ENCODE assay signal across 11 cellular contexts in genomic region chr22:37148742-37149665, GRCh38. TPM values are rescaled to one million over a fixed set of nuclear protein-coding genes. Genes with fewer than 3 reads are reported as not detected.
DNase-seq lines count a peak whose midpoint lies in the region; ATAC-seq and TF ChIP-seq lines count a peak whose summit lies in the region.
"Had no signal": no experiment of that assay in that cellular context is flagged by ENCODE, and none has a peak within 500 bp of the region (broad histone marks: within the 10 kb centered on the region; RNA-seq: fewer than 3 reads in every experiment).

No MANE protein-coding gene starts in this region.

- H3K4me1 Mint-ChIP-seq in T-helper 2 cell treated with Interferon-gamma antibody and Interleukin-4, amounts not matched to agents 5 μg/mL and 100 μg/mL, for 36 hours (ENCODE audit: low read depth) = peaks cover 56% of the 10 kb centered on the region

- no peaks in the 10 kb centered on the region for H3K9me3 ChIP-seq in duodenal mucosa (ENCODE audit: control insufficient read depth in 1 of 2, low read length in 2 of 2)
- peaks cover 0 to 8% (median 0%) of the 10 kb centered on the region in 4 donors for H3K9me3 ChIP-seq in stomach

- DNase-seq in T-helper 2 cell treated with Interferon-gamma antibody and Interleukin-4, amounts not matched to agents 5 μg/mL and 100 μg/mL, for 36 hours (ENCODE audit: low spot score) = no peak
- DNase-seq in T-helper 2 cell = no peak
- DNase-seq in stomach = no peak
- no peak for DNase-seq in HUDEP-2 (lab: John Stamatoyannopoulos, UW; ENCODE audit: unreplicated experiment in 76 of 76)
- DNase-seq in NCI-H1048 (lab: John Stamatoyannopoulos, UW) = no peak
- DNase-seq in GM20000 (ENCODE audit: low spot score) = no peak
- DNase-seq: naive B cell, NCI-H748 treated with DMSO at 0.1 percent for 48 hours had no signal

- TF ChIP-seq EP300 in stomach (IDR thresholded peaks at IDR 0.05) = no peak

- H3K36me3 ChIP-seq in duodenal mucosa (ENCODE audit: control insufficient read depth in 1 of 2, insufficient read depth in 2 of 2, low read length in 2 of 2) = no peaks in the 10 kb centered on the region
- no peaks in the 10 kb centered on the region for H3K36me3 ChIP-seq in stomach

- ATAC-seq in HG03097 (IDR thresholded peaks at IDR 0.05; ENCODE audit: low FRiP score, unreplicated experiment) = peak; percentile 12

- H3K4me1 ChIP-seq in duodenal mucosa (ENCODE audit: control insufficient read depth in 1 of 2, insufficient read depth in 2 of 2, low read length in 2 of 2) (no peaks in the 10 kb centered on the region), stomach (peaks cover 0 to 10% (median 4%) of the 10 kb centered on the region in 4 donors)

- H3K4me3 Mint-ChIP-seq in T-helper 2 cell treated with Interferon-gamma antibody and Interleukin-4, amounts not matched to agents 5 μg/mL and 100 μg/mL, for 36 hours = peak overlapping the region; percentile 96
- H3K4me3 Mint-ChIP-seq: naive B cell had no signal

- TF ChIP-seq CTCF in stomach (IDR thresholded peaks at IDR 0.05) = no peak
- no peak for TF ChIP-seq CTCF in GM20000 (IDR thresholded peaks at IDR 0.05; ENCODE audit: extremely low read depth, missing control alignments)

- intact Hi-C loops in stomach (cut with DNase I; ENCODE audit: low total_unique reads) = no loop called here

- peaks cover 41% of the 10 kb centered on the region for H3K36me3 Mint-ChIP-seq in T-helper 2 cell treated with Interferon-gamma antibody and Interleukin-4, amounts not matched to agents 5 μg/mL and 100 μg/mL, for 36 hours (ENCODE audit: low read depth)

- H3K27ac ChIP-seq in duodenal mucosa (ENCODE audit: low read depth, low read length) = no peak overlapping the region
- peak overlapping the region; percentile 22 to 53 (median 25) for H3K27ac ChIP-seq in stomach

- 77 to 83% (median 81%) methylated on average over 15 to 17 of the region's 17 CpGs for WGBS in stomach, 5 donors

- peak overlapping the region; percentile 95 for H3K27ac Mint-ChIP-seq in T-helper 2 cell treated with Interferon-gamma antibody and Interleukin-4, amounts not matched to agents 5 μg/mL and 100 μg/mL, for 36 hours

- H3K27me3 Mint-ChIP-seq in T-helper 2 cell treated with Interferon-gamma antibody and Interleukin-4, amounts not matched to agents 5 μg/mL and 100 μg/mL, for 36 hours (ENCODE audit: low read depth) = no peaks in the 10 kb centered on the region

- H3K9me3 Mint-ChIP-seq in T-helper 2 cell treated with Interferon-gamma antibody and Interleukin-4, amounts not matched to agents 5 μg/mL and 100 μg/mL, for 36 hours = peaks cover 8% of the 10 kb centered on the region

- TF ChIP-seq POLR2A in stomach (IDR thresholded peaks at IDR 0.05) = no peak

- H3K4me3 ChIP-seq in duodenal mucosa (ENCODE audit: low read depth in 1 of 2, low read length in 2 of 2) (peak overlapping the region; percentile 50), stomach (peak overlapping the region; percentile 14 to 37 (median 26))

- H3K27me3 ChIP-seq in duodenal mucosa (ENCODE audit: control insufficient read depth in 1 of 2, insufficient read depth in 2 of 2, low read length in 2 of 2) (no peaks in the 10 kb centered on the region), stomach (peaks cover 0 to 46% (median 4%) of the 10 kb centered on the region in 3 donors)

- H3K9ac ChIP-seq in duodenal mucosa (ENCODE audit: low read depth in 1 of 2, low read length in 2 of 2) = peak overlapping the region; percentile 38 to 48

RNA-seq across cellular contexts. Expression of gene IL2RB, which starts 0.7 kb away (rescaled TPM):
- total RNA-seq in stomach = 1 to 10 TPM in 2 of 5 donors, under 1 TPM in 1, not detected in 2; 0.73 to 5.3 (median 5.2) TPM
- 1 to 10 TPM in 1 of 3 donors, under 1 TPM in 2; 0.44 to 2.6 (median 0.58) TPM for polyA plus RNA-seq in stomach
- total RNA-seq: A172 had no signal

RNA-seq across cellular contexts. Expression of gene C1QTNF6, which starts 39.0 kb away (rescaled TPM):
- total RNA-seq in stomach = 10 to 100 TPM in 1 of 5 donors, 1 to 10 TPM in 2, under 1 TPM in 1, not detected in 1; 0.45 to 10.4 (median 3.0) TPM
- polyA plus RNA-seq in stomach = 1 to 10 TPM; 2.3 to 4.5 (median 4.1) TPM

RNA-seq across cellular contexts. Expression of gene TMPRSS6, which starts 39.5 kb away (rescaled TPM):
- 1 to 10 TPM in 1 of 5 donors, not detected in 4; 1.5 TPM for total RNA-seq in stomach
- under 1 TPM; 0.25 to 0.62 (median 0.31) TPM for polyA plus RNA-seq in stomach
- total RNA-seq: A172 had no signal
